ENCODE assay signal across 18 cellular contexts in genomic region chr7:2111568-2111967, GRCh38.
DNase-seq lines count a peak whose midpoint lies in the region; ATAC-seq and TF ChIP-seq lines count a peak whose summit lies in the region.
"Had no signal": no experiment of that assay in that cellular context is flagged by ENCODE, and none has a peak within 500 bp of the region (broad histone marks: within the 10 kb centered on the region; RNA-seq: fewer than 3 reads in every experiment).

No MANE protein-coding gene starts in this region.

- no peak for TF ChIP-seq CTCF in HCT116 (IDR thresholded peaks at IDR 0.05 in 2 of 3, conservative IDR thresholded peaks at IDR 0.05 in 1 of 3; ENCODE audit: borderline replicate concordance in 1 of 3, insufficient read depth in 1 of 3, low read depth in 2 of 3, low read length in 2 of 3)
- no peak for TF ChIP-seq CTCF in activated CD8-positive, alpha-beta T cell treated with anti-CD3 and anti-CD28 coated beads for 36 hours (IDR thresholded peaks at IDR 0.05)
- TF ChIP-seq CTCF in endothelial cell (IDR thresholded peaks at IDR 0.05; ENCODE audit: unreplicated experiment), result no peak

- H3K9me3 Mint-ChIP-seq in activated CD8-positive, alpha-beta T cell treated with anti-CD3 and anti-CD28 coated beads for 36 hours, result no peaks in the 10 kb centered on the region
- H3K9me3 Mint-ChIP-seq in endothelial cell (ENCODE audit: unreplicated experiment), result no peaks in the 10 kb centered on the region
- H3K9me3 Mint-ChIP-seq in naive thymus-derived CD4-positive, alpha-beta T cell, result no peaks in the 10 kb centered on the region
- H3K9me3 Mint-ChIP-seq: dendritic cell treated with granulocyte-macrophage colony-stimulating factor and Interleukin-4, amounts not matched to agents 40 ng/mL and 50 ng/mL, for 4 days; mesothelial cell of epicardium had no signal

- H3K36me3 Mint-ChIP-seq in activated CD8-positive, alpha-beta T cell treated with anti-CD3 and anti-CD28 coated beads for 36 hours (ENCODE audit: low read depth), result peaks cover 7% of the 10 kb centered on the region
- peaks cover 8% of the 10 kb centered on the region for H3K36me3 Mint-ChIP-seq in endothelial cell (ENCODE audit: low read depth, unreplicated experiment)
- peaks cover 0 to 7% (median 3%) of the 10 kb centered on the region in 5 donors for H3K36me3 Mint-ChIP-seq in naive thymus-derived CD4-positive, alpha-beta T cell

- POLR2A ChIA-PET in HCT116 (lab: Charles Lee), result no interaction called here
- POLR2A ChIA-PET in activated CD8-positive, alpha-beta T cell treated with anti-CD3 and anti-CD28 coated beads for 36 hours (lab: Charles Lee), result interaction anchor here (1.0 kb wide), 1 partner anchor 25 kb away, joined by 3 read pairs; no protein-coding TSS in a partner anchor
- POLR2A ChIA-PET in naive thymus-derived CD4-positive, alpha-beta T cell (lab: Charles Lee), result no interaction called here

- peak overlapping the region; percentile 46 for H2BK12ac ChIP-seq in trophoblast cell (ENCODE audit: low read length)

- WGBS in trophoblast cell (ENCODE audit: extremely low coverage, insufficient coverage, insufficient read length), result no CpG with 5 or more reads among the region's 13 CpGs

- no peak for TF ChIP-seq POLR2A in HCT116 (IDR thresholded peaks at IDR 0.05; ENCODE audit: borderline replicate concordance, extremely low read depth, insufficient read depth, insufficient read length)

- peak overlapping the region; percentile 70 for H3K27ac Mint-ChIP-seq in activated CD8-positive, alpha-beta T cell treated with anti-CD3 and anti-CD28 coated beads for 36 hours
- peak overlapping the region; percentile 88 for H3K27ac Mint-ChIP-seq in endothelial cell (ENCODE audit: unreplicated experiment)
- peak overlapping the region in 4 of 9 donors; percentile 16 to 56 (median 30) for H3K27ac Mint-ChIP-seq in naive thymus-derived CD4-positive, alpha-beta T cell
- H3K27ac Mint-ChIP-seq: dendritic cell treated with granulocyte-macrophage colony-stimulating factor and Interleukin-4, amounts not matched to agents 40 ng/mL and 50 ng/mL, for 4 days had no signal

- BruUV-seq in HCT116 (replicated peaks; lab: Mats Ljungman, UMichigan), result no TSS peak

- H3K36me3 ChIP-seq in HCT116 (ENCODE audit: control insufficient read depth in 1 of 2, insufficient read depth in 2 of 2, low read length in 2 of 2) (no peaks in the 10 kb centered on the region), trophoblast cell (ENCODE audit: control insufficient read depth in 1 of 2, insufficient read depth in 2 of 2, low read length in 2 of 2) (peaks cover 0 to 3% of the 10 kb centered on the region in 2 experiments)
- H3K36me3 ChIP-seq in naive thymus-derived CD4-positive, alpha-beta T cell (ENCODE audit: control insufficient read depth in 2 of 3, insufficient read depth in 3 of 3, low read length in 3 of 3), result peaks cover 0 to 10% (median 0%) of the 10 kb centered on the region in 3 experiments
- H3K36me3 ChIP-seq: transverse colon had no signal

- H3K4me1 ChIP-seq in HCT116 (ENCODE audit: control insufficient read depth in 1 of 2, insufficient read depth in 2 of 2, low read length in 2 of 2) (peaks cover 56 to 94% of the 10 kb centered on the region in 2 experiments), trophoblast cell (ENCODE audit: control insufficient read depth in 1 of 2, insufficient read depth in 2 of 2, low read length in 2 of 2) (peaks cover 25 to 29% of the 10 kb centered on the region in 2 experiments)
- H3K4me1 ChIP-seq in naive thymus-derived CD4-positive, alpha-beta T cell (ENCODE audit: control insufficient read depth in 2 of 2, insufficient read depth in 2 of 2, low read length in 2 of 2), result peaks cover 0 to 10% of the 10 kb centered on the region in 2 donors

- H3K9me3 ChIP-seq in HCT116 (ENCODE audit: control insufficient read depth in 1 of 2, insufficient read depth in 1 of 2, low read depth in 1 of 2, low read length in 2 of 2), result no peaks in the 10 kb centered on the region
- H3K9me3 ChIP-seq in trophoblast cell (ENCODE audit: insufficient read depth, low read depth, low read length), result no peaks in the 10 kb centered on the region
- no peaks in the 10 kb centered on the region for H3K9me3 ChIP-seq in naive thymus-derived CD4-positive, alpha-beta T cell (ENCODE audit: control insufficient read depth in 2 of 3, low read length in 3 of 3)
- H3K9me3 ChIP-seq: esophagus muscularis mucosa, transverse colon had no signal

- no peak overlapping the region for H3K14ac ChIP-seq in trophoblast cell (ENCODE audit: low read length)

- peak overlapping the region; percentile 43 for H3K18ac ChIP-seq in trophoblast cell (ENCODE audit: low read length)

- DNase-seq in HCT116 (ENCODE audit: low read depth, low spot score) (no peak), endothelial cell (ENCODE audit: low spot score) (no peak), trophoblast cell (no peak), T-helper 1 cell (no peak)
- DNase-seq in activated CD8-positive, alpha-beta T cell treated with anti-CD3 and anti-CD28 coated beads for 36 hours, result no peak
- no peak for DNase-seq in naive thymus-derived CD4-positive, alpha-beta T cell
- DNase-seq: activated gamma-delta T cell; KG1; kidney glomerular epithelial cell; NCI-H1092; NCI-H526; PC-3; stimulated activated CD4-positive, alpha-beta T cell treated with anti-CD3 and anti-CD28 coated beads, Interleukin-2, amount 100 ng/mL, for 48 hours; transverse colon had no signal

- no peaks in the 10 kb centered on the region for H3K27me3 Mint-ChIP-seq in activated CD8-positive, alpha-beta T cell treated with anti-CD3 and anti-CD28 coated beads for 36 hours
- H3K27me3 Mint-ChIP-seq in endothelial cell (ENCODE audit: unreplicated experiment), result peaks cover 12% of the 10 kb centered on the region
- no peaks in the 10 kb centered on the region for H3K27me3 Mint-ChIP-seq in naive thymus-derived CD4-positive, alpha-beta T cell
- H3K27me3 Mint-ChIP-seq: dendritic cell treated with granulocyte-macrophage colony-stimulating factor and Interleukin-4, amounts not matched to agents 40 ng/mL and 50 ng/mL, for 4 days had no signal

- H4K12ac ChIP-seq in trophoblast cell (ENCODE audit: low read depth, low read length), result no peak overlapping the region

- H4K91ac ChIP-seq in trophoblast cell (ENCODE audit: low read depth, low read length), result peak overlapping the region; percentile 64

- ATAC-seq in HCT116, result no peak
- no peak for ATAC-seq in activated CD8-positive, alpha-beta T cell treated with anti-CD3 and anti-CD28 coated beads for 36 hours
- no peak for ATAC-seq in naive thymus-derived CD4-positive, alpha-beta T cell
- ATAC-seq in GM19328 (IDR thresholded peaks at IDR 0.05; ENCODE audit: unreplicated experiment), result no peak
- ATAC-seq: PC-3 had no signal

- H3K9ac ChIP-seq in HCT116 (ENCODE audit: low read length), result peak overlapping the region; percentile 41; the same call in 1 of the 2 replicates
- H3K9ac ChIP-seq in trophoblast cell (ENCODE audit: low read length), result no peak overlapping the region

- RAD21 ChIA-PET in HCT116 (lab: Charles Lee; ENCODE audit: low non-redundant PET in 1 of 2, low total read pairs in 2 of 2, uncharacterized antibody in 2 of 2, unreplicated experiment in 2 of 2), result no interaction called here

- intact Hi-C loops in HCT116 (cut with micrococcal nuclease), result loop anchor here (5.0 kb wide), 1 partner anchor 236 kb away; no protein-coding TSS in a partner anchor
- intact Hi-C loops in activated CD8-positive, alpha-beta T cell treated with anti-CD3 and anti-CD28 coated beads for 36 hours (cut with micrococcal nuclease), result no loop called here
- intact Hi-C loops in naive thymus-derived CD4-positive, alpha-beta T cell (cut with micrococcal nuclease), result no loop called here

- H3K4me3 ChIP-seq in HCT116 (replicated peaks in 1 of 2; ENCODE audit: low read depth in 1 of 2, low read length in 2 of 2) (no peak overlapping the region), trophoblast cell (ENCODE audit: low read depth, low read length) (no peak overlapping the region)
- no peak overlapping the region for H3K4me3 ChIP-seq in naive thymus-derived CD4-positive, alpha-beta T cell (ENCODE audit: low read length)

- H4K8ac ChIP-seq in trophoblast cell (ENCODE audit: low read depth, low read length), result no peak overlapping the region

- no peak overlapping the region for H3K23ac ChIP-seq in trophoblast cell (ENCODE audit: low read length)

- no peak overlapping the region for H2BK5ac ChIP-seq in trophoblast cell (ENCODE audit: low read depth, low read length, poor library complexity)

- peak overlapping the region; percentile 65 for H3K4me3 Mint-ChIP-seq in activated CD8-positive, alpha-beta T cell treated with anti-CD3 and anti-CD28 coated beads for 36 hours
- H3K4me3 Mint-ChIP-seq in endothelial cell (ENCODE audit: unreplicated experiment), result no peak overlapping the region
- H3K4me3 Mint-ChIP-seq in naive thymus-derived CD4-positive, alpha-beta T cell, result peak overlapping the region in 5 of 10 donors; percentile 39 to 77 (median 64)
- H3K4me3 Mint-ChIP-seq: dendritic cell treated with granulocyte-macrophage colony-stimulating factor and Interleukin-4, amounts not matched to agents 40 ng/mL and 50 ng/mL, for 4 days; mesothelial cell of epicardium had no signal

- H4K20me1 ChIP-seq in HCT116 (ENCODE audit: insufficient read depth), result no peaks in the 10 kb centered on the region

- H2AK5ac ChIP-seq in trophoblast cell (ENCODE audit: low read length), result peak overlapping the region; percentile 39

- H3K4ac ChIP-seq in trophoblast cell (ENCODE audit: low read depth, low read length), result no peak overlapping the region

- CTCF ChIA-PET in HCT116 (lab: Charles Lee), result no interaction called here
- CTCF ChIA-PET in activated CD8-positive, alpha-beta T cell treated with anti-CD3 and anti-CD28 coated beads for 36 hours (lab: Charles Lee), result interaction anchor here (1.0 to 1.3 kb wide), 2 partner anchors 8 to 12 kb away, joined by 4 to 5 read pairs; no protein-coding TSS in a partner anchor
- CTCF ChIA-PET in naive thymus-derived CD4-positive, alpha-beta T cell (lab: Charles Lee), result interaction anchor here (0.6 kb wide), 1 partner anchor 174 kb away, joined by 3 read pairs; no protein-coding TSS in a partner anchor

- H3K79me2 ChIP-seq in HCT116 (ENCODE audit: insufficient read depth, low read length) (peaks cover 25% of the 10 kb centered on the region), trophoblast cell (ENCODE audit: control insufficient read depth, insufficient read depth, low read length, poor library complexity) (peaks cover 2% of the 10 kb centered on the region)

- H3K27me3 ChIP-seq in HCT116 (ENCODE audit: insufficient read depth, low read length) (no peaks in the 10 kb centered on the region), trophoblast cell (ENCODE audit: insufficient read depth, low read length) (no peaks in the 10 kb centered on the region)
- H3K27me3 ChIP-seq in naive thymus-derived CD4-positive, alpha-beta T cell (ENCODE audit: control insufficient read depth in 2 of 2, insufficient read depth in 2 of 2, low read length in 2 of 2), result no peaks in the 10 kb centered on the region
- H3K27me3 ChIP-seq: esophagus muscularis mucosa, transverse colon had no signal

- no peak for TF ChIP-seq RAD21 in HCT116 (IDR thresholded peaks at IDR 0.05; ENCODE audit: low read depth)

- H3K4me1 Mint-ChIP-seq in activated CD8-positive, alpha-beta T cell treated with anti-CD3 and anti-CD28 coated beads for 36 hours (ENCODE audit: low read depth), result peaks cover 49% of the 10 kb centered on the region
- peaks cover 52% of the 10 kb centered on the region for H3K4me1 Mint-ChIP-seq in endothelial cell (ENCODE audit: unreplicated experiment)
- peaks cover 8 to 32% (median 26%) of the 10 kb centered on the region in 7 donors for H3K4me1 Mint-ChIP-seq in naive thymus-derived CD4-positive, alpha-beta T cell

- no peak overlapping the region for H2AFZ ChIP-seq in HCT116 (ENCODE audit: low read depth, low read length, poor library complexity, severe bottlenecking)
- no peak overlapping the region for H2AFZ ChIP-seq in trophoblast cell (ENCODE audit: insufficient read depth, low read length, poor library complexity)

- H3K4me2 ChIP-seq in HCT116 (ENCODE audit: low read length), result peak overlapping the region; percentile 85
- no peak overlapping the region for H3K4me2 ChIP-seq in trophoblast cell (ENCODE audit: low read length)

- H3K79me1 ChIP-seq in trophoblast cell (ENCODE audit: low read length), result peaks cover 9% of the 10 kb centered on the region

- H3K27ac ChIP-seq in HCT116 (ENCODE audit: low read depth, low read length) (no peak overlapping the region), trophoblast cell (ENCODE audit: low read depth, low read length) (no peak overlapping the region)
- no peak overlapping the region for H3K27ac ChIP-seq in naive thymus-derived CD4-positive, alpha-beta T cell (ENCODE audit: low read depth, low read length)

- peak overlapping the region; percentile 22 for H2BK120ac ChIP-seq in trophoblast cell (ENCODE audit: insufficient read depth, low read length, poor library complexity)

- no peaks in the 10 kb centered on the region for H3K9me2 ChIP-seq in HCT116 (ENCODE audit: insufficient read depth)
